Comparison of ENCODE assay signal across 8 cellular contexts in the genomic region with DNA sequence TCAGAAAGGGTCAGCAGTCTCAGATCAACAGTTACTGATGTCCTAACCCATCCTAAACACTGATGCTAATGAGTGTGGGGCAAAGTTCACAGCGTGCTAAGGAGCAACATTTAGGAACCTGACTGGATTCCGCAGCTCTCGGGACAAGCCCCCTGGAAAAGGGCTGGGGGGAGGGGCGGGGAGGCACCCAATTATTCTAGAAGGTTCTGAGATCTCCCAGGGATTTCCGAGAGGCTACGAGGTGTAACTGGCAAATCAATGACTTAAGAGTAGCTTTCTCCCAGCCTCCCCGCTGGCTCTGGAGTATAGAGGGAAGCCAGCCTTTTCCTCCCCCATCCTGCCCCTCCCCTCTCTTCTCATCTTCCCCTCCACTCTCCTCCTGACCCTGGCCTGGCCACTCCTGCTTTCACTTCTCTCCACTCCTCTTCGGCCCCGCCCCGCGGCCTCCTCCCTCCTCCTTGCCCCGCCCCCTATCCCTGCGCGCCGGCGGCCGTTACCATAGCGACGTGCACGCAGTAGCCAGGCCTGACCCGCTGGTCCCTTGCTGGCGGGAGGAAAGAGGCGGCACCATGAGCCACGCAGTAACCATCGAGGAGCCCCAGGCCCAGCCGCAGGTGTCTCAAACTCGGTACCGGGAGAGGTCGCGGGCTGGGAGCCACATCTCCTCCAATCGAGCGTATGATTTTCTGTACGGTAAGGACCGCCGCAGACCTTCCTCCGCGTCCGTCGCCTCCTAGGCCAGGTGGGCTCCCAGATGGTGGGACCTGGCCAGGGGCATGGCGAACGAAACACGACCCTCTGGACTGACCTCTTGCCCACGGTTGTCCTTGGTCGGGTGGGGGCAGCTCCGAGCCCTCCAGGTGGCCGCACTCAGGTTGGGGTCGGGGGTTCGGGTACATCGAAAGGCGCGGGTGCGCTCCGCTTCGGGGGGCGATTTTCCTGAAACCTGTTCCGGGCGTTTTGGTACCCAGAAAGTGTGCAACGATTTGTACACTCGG. TPM values are rescaled to one million over a fixed set of nuclear protein-coding genes. Genes with fewer than 3 reads are reported as not detected.
DNase-seq lines count a peak whose midpoint lies in the region; ATAC-seq and TF ChIP-seq lines count a peak whose summit lies in the region.

Gene CFAP91, plus strand, starts transcription at position 493 of the 998 bp plus-strand sequence. Its CDS starts 77 bp downstream, at position 570.

- peaks cover 28% of the 10 kb centered on the region for H3K4me1 Mint-ChIP-seq in CD14-positive monocyte

- peak within 1 kb of the TSS; percentile 84 for H3K27ac ChIP-seq in Panc1 (ENCODE audit: low read length)
- H3K27ac ChIP-seq in stomach smooth muscle (ENCODE audit: low read length) = peak within 1 kb of the TSS; percentile 25

- no peak for TF ChIP-seq CTCF in CD14-positive monocyte (IDR thresholded peaks at IDR 0.05)
- TF ChIP-seq CTCF in Panc1 (IDR thresholded peaks at IDR 0.05) = no peak

- H3K27me3 ChIP-seq in Panc1 (ENCODE audit: control insufficient read depth, insufficient read depth, low read length) (0 out of 2 replicates have a peak, but pooled peaks cover 3% of the 10 kb centered on the region), stomach smooth muscle (ENCODE audit: control insufficient read depth in 1 of 2, insufficient read depth in 2 of 2, low read length in 2 of 2) (no peaks in the 10 kb centered on the region)

- H3K27me3 Mint-ChIP-seq in CD14-positive monocyte (ENCODE audit: low read depth in 3 of 3) = peaks cover 2 to 18% (median 6%) of the 10 kb centered on the region in 3 donors

- peak within 1 kb of the TSS; percentile 66 to 82 for H3K4me3 Mint-ChIP-seq in CD14-positive monocyte

- H3K9me3 Mint-ChIP-seq in CD14-positive monocyte = peaks cover 5 to 10% (median 8%) of the 10 kb centered on the region in 7 donors

- intact Hi-C loops in CD14-positive monocyte (cut with micrococcal nuclease) (loop anchor here in 1 of 2 donors (5.0 to 10.0 kb wide), 2 partner anchors 241 to 392 kb away; partner anchors contain the start of genes GSK3B and TMEM39A), Panc1 (cut with micrococcal nuclease; ENCODE audit: unreplicated experiment) (no loop called here)

- H3K36me3 ChIP-seq in Panc1 (ENCODE audit: control insufficient read depth, insufficient read depth, low read length) = no peaks in the 10 kb centered on the region
- H3K36me3 ChIP-seq in stomach smooth muscle (ENCODE audit: control insufficient read depth in 2 of 2, insufficient read depth in 2 of 2, low read length in 2 of 2) = no peaks in the 10 kb centered on the region

- CTCF ChIA-PET in Panc1 (lab: Charles Lee) = interaction anchor here (0.6 kb wide), 1 partner anchor 10 kb away, joined by 3 read pairs; no protein-coding TSS in a partner anchor

- H3K27ac Mint-ChIP-seq in CD14-positive monocyte = peak within 1 kb of the TSS in 6 of 7 donors; percentile 26 to 88 (median 84)

- in situ Hi-C loops in Panc1 (cut with HindIII; ENCODE audit: low pct_unique_long_range_greater_than_20kb, low sequenced_read_pairs) = no loop called here

- H3K9ac ChIP-seq in stomach smooth muscle (ENCODE audit: low read length in 2 of 2) = peak within 1 kb of the TSS; percentile 59 to 72

- H3K4me1 ChIP-seq in Panc1 (ENCODE audit: control insufficient read depth, insufficient read depth, low read length) (peaks cover 5% of the 10 kb centered on the region; the same call in 1 of the 2 replicates), stomach smooth muscle (ENCODE audit: control insufficient read depth, insufficient read depth, low read length) (peaks cover 9% of the 10 kb centered on the region)

- ATAC-seq in GM19455 (IDR thresholded peaks at IDR 0.05; ENCODE audit: unreplicated experiment) (peak; percentile 85), HG03575 (IDR thresholded peaks at IDR 0.05; ENCODE audit: extremely low read depth, insufficient number of reproducible peaks, low FRiP score, unreplicated experiment) (peak; percentile 38), Panc1 (peak; percentile 99)

- H3K4me3 ChIP-seq in Panc1 (ENCODE audit: low read depth in 2 of 2, low read length in 2 of 2) (peak within 1 kb of the TSS; percentile 62 to 64), stomach smooth muscle (ENCODE audit: low read length in 2 of 2) (peak within 1 kb of the TSS; percentile 75 to 86)

- no TSS peak for BruUV-seq in Panc1 (replicated peaks; lab: Mats Ljungman, UMichigan)

- DNase-seq in CD14-positive monocyte (ENCODE audit: low spot score) (peak; percentile 99), Panc1 (ENCODE audit: low read depth, low spot score) (peak; percentile 28), globus pallidus (ENCODE audit: low spot score) (peak; percentile 91), non-pigmented ciliary epithelial cell (ENCODE audit: low read depth) (peak; percentile 68)
- DNase-seq in activated naive CD4-positive, alpha-beta T cell treated with anti-CD3 and anti-CD28 coated beads, Interleukin-2, amount 50 U/mL, for 16 hours = peak; percentile 71

- H3K9me3 ChIP-seq in Panc1 (ENCODE audit: control insufficient read depth, insufficient read depth, low read depth, low read length) (no peaks in the 10 kb centered on the region), stomach smooth muscle (ENCODE audit: control insufficient read depth in 2 of 2, low read length in 2 of 2) (no peaks in the 10 kb centered on the region)

- peaks cover 4 to 6% of the 10 kb centered on the region in 2 donors for H3K36me3 Mint-ChIP-seq in CD14-positive monocyte

- POLR2A ChIA-PET in Panc1 (lab: Charles Lee) = no interaction called here

RNA-seq across cellular contexts. Expression of gene CFAP91, which starts in this region (rescaled TPM):
- polyA plus RNA-seq in CD14-positive monocyte = under 1 TPM in 1 of 2 donors, not detected in 1; 0.14 TPM
- 0.90 TPM for total RNA-seq in Panc1 (2021; ENCODE audit: unreplicated experiment)
- 0.68 TPM for polyA plus RNA-seq in Panc1 (2012; ENCODE audit: insufficient read length)

Comparison
In these comparisons a context has a peak if more than half of its experiments do, and no peak if none do; other contexts are left out.
1. Peak in every context shown above with its lines: DNase-seq, ATAC-seq, H3K4me3 ChIP-seq and H3K27ac ChIP-seq.
2. Peak in DNase-seq in CD14-positive monocyte; RNA of the gene not detected or under 1 TPM.
3. Peak in DNase-seq, ATAC-seq, H3K4me3 ChIP-seq and H3K27ac ChIP-seq in Panc1; RNA of the gene not detected or under 1 TPM.
4. DNase-seq: peak in every context shown above with its lines; median percentile 99 in CD14-positive monocyte; 91 in globus pallidus; 71 in activated naive CD4-positive, alpha-beta T cell treated with anti-CD3 and anti-CD28 coated beads, Interleukin-2, amount 50 U/mL, for 16 hours; 68 in non-pigmented ciliary epithelial cell; 28 in Panc1.
5. ATAC-seq: peak in every context shown above with its lines; median percentile 99 in Panc1; 85 in GM19455; 38 in HG03575.